Comparison of ENCODE assay signal across 9 cellular contexts in genomic region chr19:4267101-4267900, GRCh38. TPM values are rescaled to one million over a fixed set of nuclear protein-coding genes. Genes with fewer than 3 reads are reported as not detected.
DNase-seq lines count a peak whose midpoint lies in the region; ATAC-seq lines count a peak whose summit lies in the region.
"Had no signal": no experiment of that assay in that cellular context is flagged by ENCODE, and none has a peak within 500 bp of the region (broad histone marks: within the 10 kb centered on the region; RNA-seq: fewer than 3 reads in every experiment).

No MANE protein-coding gene starts in this region.

- in situ Hi-C loops in Caki2 (cut with HindIII; ENCODE audit: low pct_unique_long_range_greater_than_20kb, low sequenced_read_pairs), result no loop called here
- in situ Hi-C loops in KBM-7 (cut with MboI; ENCODE audit: low pct_unique_long_range_greater_than_20kb, low sequenced_read_pairs), result no loop called here

- no peak overlapping the region for H3K4me3 ChIP-seq in adipocyte (ENCODE audit: low read length)

- H3K36me3 ChIP-seq in adipocyte (ENCODE audit: control insufficient read depth, insufficient read depth, low read length, severe bottlenecking), result peaks cover 31% of the 10 kb centered on the region

- H3K9me3 ChIP-seq in adipocyte (ENCODE audit: control insufficient read depth, low read length), result no peaks in the 10 kb centered on the region

- H3K4me1 ChIP-seq in adipocyte (ENCODE audit: control insufficient read depth, insufficient read depth, low read length), result peaks cover 5% of the 10 kb centered on the region

- no peak overlapping the region for H3K9ac ChIP-seq in adipocyte (ENCODE audit: low read length)

- no peaks in the 10 kb centered on the region for H3K27me3 ChIP-seq in adipocyte (replicated peaks; ENCODE audit: control insufficient read depth, insufficient read depth, low read length)

- DNase-seq in Caki2 (ENCODE audit: low read depth), result peak; percentile 62
- peak; percentile 84 for DNase-seq in KBM-7
- peak in 4 of 5 donors; percentile 37 to 64 (median 49) for DNase-seq in T-helper 1 cell
- DNase-seq in adipocyte (ENCODE audit: low read depth), result peak; percentile 65
- DNase-seq in iPS DF 19.7 (ENCODE audit: low read depth, low spot score), result peak; percentile 69
- peak; percentile 32 to 55 (median 40) for DNase-seq in stimulated activated CD4-positive, alpha-beta T cell treated with anti-CD3 and anti-CD28 coated beads, Interleukin-1b, Interleukin-23, amount 100 ng/mL, for 24 hours (ENCODE audit: low read depth in 4 of 4, low spot score in 1 of 4)

- no peak for ATAC-seq in HG03378 (IDR thresholded peaks at IDR 0.05; ENCODE audit: unreplicated experiment)
- no peak for ATAC-seq in GM18520 (IDR thresholded peaks at IDR 0.05; ENCODE audit: unreplicated experiment)

RNA-seq across cellular contexts. Expression of gene SHD, which starts 11.8 kb away (rescaled TPM):
- total RNA-seq in Caki2 (2014; rRNA removed; shearing (Covaris generic); ENCODE audit: low replicate concordance), result not detected in 2 replicates
- total RNA-seq: T-helper 1 cell treated with Interleukin-12 subunit alpha and Interleukin-12 subunit beta and Interleukin-4 antibody, amounts not matched to agents 30 ng/mL and 1 ng/mL, for 36 hours had no signal

RNA-seq across cellular contexts. Expression of gene YJU2, which starts 20.4 kb away (rescaled TPM):
- 42.0 and 46.9 TPM in 2 replicates for total RNA-seq in Caki2 (2014; rRNA removed; shearing (Covaris generic); ENCODE audit: low replicate concordance)

RNA-seq across cellular contexts. Expression of gene TMIGD2, which starts 34.9 kb away (rescaled TPM):
- not detected in 2 replicates for total RNA-seq in Caki2 (2014; rRNA removed; shearing (Covaris generic); ENCODE audit: low replicate concordance)

RNA-seq across cellular contexts. Expression of gene FSD1, which starts 37.1 kb away (rescaled TPM):
- 12.7 and 15.8 TPM in 2 replicates for total RNA-seq in Caki2 (2014; rRNA removed; shearing (Covaris generic); ENCODE audit: low replicate concordance)

RNA-seq across cellular contexts. Expression of gene EBI3, which starts 38.0 kb away (rescaled TPM):
- total RNA-seq in Caki2 (2014; rRNA removed; shearing (Covaris generic); ENCODE audit: low replicate concordance), result 0.14 and 3.3 TPM in 2 replicates
